Comparison of ENCODE assay signal across 12 cellular contexts in the genomic region with DNA sequence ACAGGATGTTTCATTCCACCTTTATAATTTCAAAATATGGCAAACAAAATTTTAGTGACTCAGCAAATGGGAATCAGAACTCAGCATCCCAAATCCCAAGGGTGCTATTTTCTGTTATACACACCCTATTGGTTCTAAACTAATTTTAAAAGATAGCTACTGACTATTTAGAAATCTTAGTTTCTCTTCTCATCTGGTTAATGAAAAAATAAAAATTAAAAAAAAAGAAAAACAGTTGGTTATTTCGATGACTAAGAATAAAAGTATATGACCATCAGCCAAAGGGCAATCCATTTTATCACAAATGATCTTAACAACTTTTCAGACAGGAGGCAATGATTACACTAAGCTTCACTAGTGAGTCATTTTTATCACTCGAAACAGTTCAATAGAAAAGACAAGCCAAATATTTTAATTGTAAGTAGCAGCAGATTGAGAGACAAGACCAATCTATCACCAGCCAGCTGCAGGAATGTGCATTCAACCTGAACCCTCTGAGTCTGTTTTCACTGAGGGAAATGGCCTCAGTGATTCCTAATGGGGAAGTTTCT. TPM values are rescaled to one million over a fixed set of nuclear protein-coding genes. Genes with fewer than 3 reads are reported as not detected.
DNase-seq lines count a peak whose midpoint lies in the region; ATAC-seq and TF ChIP-seq lines count a peak whose summit lies in the region.
"Had no signal": no experiment of that assay in that cellular context is flagged by ENCODE, and none has a peak within 500 bp of the region (broad histone marks: within the 10 kb centered on the region; RNA-seq: fewer than 3 reads in every experiment).

No MANE protein-coding gene starts in this region.

- no peaks in the 10 kb centered on the region for H3K36me3 ChIP-seq in parathyroid adenoma (ENCODE audit: control insufficient read depth, insufficient read depth, low read length)
- H3K36me3 ChIP-seq in gastroesophageal sphincter: peaks cover 0 to 12% of the 10 kb centered on the region in 2 donors

- H3K4me3 ChIP-seq in fibroblast of mammary gland (ENCODE audit: control insufficient read depth, low read depth, low read length) (no peak overlapping the region), parathyroid adenoma (ENCODE audit: low read depth, low read length) (no peak overlapping the region), gastroesophageal sphincter (no peak overlapping the region)
- H3K4me3 ChIP-seq: ascending aorta had no signal

- CTCF ChIA-PET in RWPE1 (lab: Yijun Ruan, JAX): interaction anchor here (0.6 kb wide), 2 partner anchors 70 to 1442 kb away, joined by 3 to 6 read pairs; no protein-coding TSS in a partner anchor

- TF ChIP-seq POLR2A in gastroesophageal sphincter (IDR thresholded peaks at IDR 0.05): no peak

- H3K27me3 ChIP-seq in parathyroid adenoma (ENCODE audit: control insufficient read depth, insufficient read depth, low read length) (no peaks in the 10 kb centered on the region), gastroesophageal sphincter (no peaks in the 10 kb centered on the region)
- H3K27me3 ChIP-seq: ascending aorta had no signal

- H3K27ac ChIP-seq in RWPE1 (peak overlapping the region; percentile 48), parathyroid adenoma (no peak overlapping the region), gastroesophageal sphincter (no peak overlapping the region)
- H3K27ac ChIP-seq: ascending aorta had no signal

- H3K9me3 ChIP-seq in parathyroid adenoma (ENCODE audit: control insufficient read depth, low read length): no peaks in the 10 kb centered on the region
- H3K9me3 ChIP-seq in gastroesophageal sphincter: no peaks in the 10 kb centered on the region
- H3K9me3 ChIP-seq: ascending aorta had no signal

- H3K9ac ChIP-seq in parathyroid adenoma: no peak overlapping the region

- no peak for TF ChIP-seq CTCF in RWPE1 (conservative IDR thresholded peaks at IDR 0.05; ENCODE audit: low read depth)
- TF ChIP-seq CTCF in fibroblast of mammary gland (conservative IDR thresholded peaks at IDR 0.05; ENCODE audit: control insufficient read depth, insufficient read depth, low read depth, low read length): no peak
- no peak for TF ChIP-seq CTCF in parathyroid adenoma (IDR thresholded peaks at IDR 0.05)
- no peak for TF ChIP-seq CTCF in gastroesophageal sphincter (IDR thresholded peaks at IDR 0.05)

- POLR2A ChIA-PET in RWPE1 (lab: Yijun Ruan, JAX; ENCODE audit: low non-redundant PET): no interaction called here

- DNase-seq in GM04503 (ENCODE audit: low read depth): peak; percentile 64
- DNase-seq in RWPE1 (ENCODE audit: low spot score): peak; percentile 23
- peak; percentile 84 for DNase-seq in fibroblast of mammary gland (ENCODE audit: low read depth)
- no peak for DNase-seq in activated gamma-delta T cell treated with Interleukin-2 at 50 U/mL for 16 hours
- DNase-seq: DMS79 treated with DMSO at 0.1 percent for 48 hours, H7, NCI-H1417 treated with DMSO at 0.1 percent for 48 hours had no signal

- 40 to 41% methylated on average over 2 of the region's 2 CpGs for WGBS in gastroesophageal sphincter (ENCODE audit: low coverage in 1 of 2), 2 donors

- TF ChIP-seq EP300 in gastroesophageal sphincter (IDR thresholded peaks at IDR 0.05): no peak

- H3K4me1 ChIP-seq in parathyroid adenoma (peaks cover 6% of the 10 kb centered on the region), gastroesophageal sphincter (peaks cover 0 to 36% (median 0%) of the 10 kb centered on the region in 3 donors)
- H3K4me1 ChIP-seq: ascending aorta had no signal

- ATAC-seq in gastroesophageal sphincter (no peak), GM19455 (IDR thresholded peaks at IDR 0.05; ENCODE audit: unreplicated experiment) (no peak), HG03280 (IDR thresholded peaks at IDR 0.05; ENCODE audit: unreplicated experiment) (no peak)

- H3K4me2 ChIP-seq in parathyroid adenoma (ENCODE audit: low read length): peak overlapping the region; percentile 18

- H3K79me2 ChIP-seq in parathyroid adenoma: peaks cover 9% of the 10 kb centered on the region

- no peak overlapping the region for H2AFZ ChIP-seq in parathyroid adenoma

RNA-seq across cellular contexts. Expression of a gene that starts 15.2 kb away (rescaled TPM):
- 10 to 100 TPM; 16.0 to 21.1 (median 18.2) TPM for total RNA-seq in gastroesophageal sphincter
